In genomic region chr10:11465435-11465834, GRCh38 we compare ENCODE assay signal across 20 cellular contexts.
DNase-seq lines count a peak whose midpoint lies in the region; ATAC-seq and TF ChIP-seq lines count a peak whose summit lies in the region.
"Had no signal": no experiment of that assay in that cellular context is flagged by ENCODE, and none has a peak within 500 bp of the region (broad histone marks: within the 10 kb centered on the region; RNA-seq: fewer than 3 reads in every experiment).

No MANE protein-coding gene starts in this region.

- in situ Hi-C loops in IMR-90 (cut with MboI; ENCODE audit: low sequenced_read_pairs), result no loop called here

- no peak overlapping the region for H3K56ac ChIP-seq in IMR-90 (ENCODE audit: extremely low read depth, insufficient read depth, low read length)

- TF ChIP-seq RAD21 in IMR-90 (IDR thresholded peaks at IDR 0.05; ENCODE audit: low read length), result no peak

- H3K27me3 ChIP-seq in cardiac muscle cell (no peaks in the 10 kb centered on the region), left ventricle myocardium inferior (ENCODE audit: low read depth) (no peaks in the 10 kb centered on the region), IMR-90 (ENCODE audit: control insufficient read depth, insufficient read depth, low read length) (no peaks in the 10 kb centered on the region)
- H3K27me3 ChIP-seq: BE2C had no signal

- H3K27me3 Mint-ChIP-seq in activated B cell treated with CpG ODN at 0.5 μM for 24 hours (no peaks in the 10 kb centered on the region), naive B cell (no peaks in the 10 kb centered on the region)
- H3K27me3 Mint-ChIP-seq: CD4-positive, CD25-positive, alpha-beta regulatory T cell had no signal

- no peak overlapping the region for H4K8ac ChIP-seq in IMR-90 (ENCODE audit: low read depth in 2 of 2, low read length in 2 of 2)

- peak overlapping the region; percentile 53 for H3K27ac Mint-ChIP-seq in activated B cell treated with CpG ODN at 0.5 μM for 24 hours
- peak overlapping the region in 4 of 6 donors; percentile 20 to 60 (median 36) for H3K27ac Mint-ChIP-seq in naive B cell
- H3K27ac Mint-ChIP-seq: CD4-positive, CD25-positive, alpha-beta regulatory T cell; HFFc6 had no signal

- H3K9ac ChIP-seq in IMR-90 (ENCODE audit: low read depth, low read length), result no peak overlapping the region

- no peak overlapping the region for H2BK120ac ChIP-seq in IMR-90 (ENCODE audit: low read depth, low read length)

- no peak for DNase-seq in cardiac muscle cell (ENCODE audit: low read depth in 1 of 2, low spot score in 1 of 2)
- DNase-seq in left ventricle myocardium inferior, result no peak
- no peak for DNase-seq in IMR-90
- DNase-seq in activated B cell treated with CpG ODN at 0.5 μM for 24 hours, result no peak
- no peak for DNase-seq in naive B cell
- DNase-seq in SIG-M5 (lab: John Stamatoyannopoulos, UW), result no peak
- DNase-seq: 8988T; BE2C; C1 segment of cervical spinal cord; CD4-positive, CD25-positive, alpha-beta regulatory T cell; DMS153; DMS79; GDM1; GOT3; H7; HFFc6; KBM-7 had no signal

- no peak for TF ChIP-seq POLR2A in IMR-90 (IDR thresholded peaks at IDR 0.05; ENCODE audit: low read depth, low read length)

- ATAC-seq in IMR-90 (ENCODE audit: low read depth), result peak; percentile 21; the same call in 1 of the 2 replicates
- no peak for ATAC-seq in activated B cell treated with CpG ODN at 0.5 μM for 24 hours (ENCODE audit: low read depth)
- ATAC-seq in naive B cell (ENCODE audit: low read depth in 2 of 2), result no peak
- ATAC-seq in HG02852 (IDR thresholded peaks at IDR 0.05; ENCODE audit: unreplicated experiment), result no peak
- ATAC-seq in HG02981 (IDR thresholded peaks at IDR 0.05; ENCODE audit: unreplicated experiment), result no peak
- ATAC-seq: HCT116 had no signal

- no peaks in the 10 kb centered on the region for H4K20me1 ChIP-seq in IMR-90 (ENCODE audit: insufficient read depth, low read length)

- CTCF ChIA-PET in IMR-90 (lab: Yijun Ruan, JAX) (no interaction called here), activated B cell treated with CpG ODN at 0.5 μM for 24 hours (lab: Charles Lee) (interaction anchor here (0.8 to 1.5 kb wide), 2 partner anchors 8 to 292 kb away, joined by 3 to 4 read pairs; no protein-coding TSS in a partner anchor)

- H3K4me2 ChIP-seq in IMR-90 (ENCODE audit: low read depth, low read length), result no peak overlapping the region

- H2AK9ac ChIP-seq in IMR-90 (replicated peaks; ENCODE audit: low read depth, low read length, poor library complexity), result no peak overlapping the region

- H3K36me3 Mint-ChIP-seq in activated B cell treated with CpG ODN at 0.5 μM for 24 hours (ENCODE audit: low read depth) (peaks cover 75% of the 10 kb centered on the region), naive B cell (peaks cover 9 to 16% of the 10 kb centered on the region in 2 donors)

- H3K4me1 Mint-ChIP-seq in activated B cell treated with CpG ODN at 0.5 μM for 24 hours (peaks cover 16% of the 10 kb centered on the region), naive B cell (peaks cover 11 to 21% (median 13%) of the 10 kb centered on the region in 3 donors)
- H3K4me1 Mint-ChIP-seq: CD4-positive, CD25-positive, alpha-beta regulatory T cell had no signal

- H2BK5ac ChIP-seq in IMR-90 (ENCODE audit: low read depth, low read length, poor library complexity, severe bottlenecking), result no peak overlapping the region

- no peak overlapping the region for H3K4me3 ChIP-seq in cardiac muscle cell
- no peak overlapping the region for H3K4me3 ChIP-seq in left ventricle myocardium inferior
- no peak overlapping the region for H3K4me3 ChIP-seq in IMR-90 (ENCODE audit: insufficient read depth, low read depth, low read length)

- H4K5ac ChIP-seq in IMR-90 (ENCODE audit: low read depth, low read length), result no peak overlapping the region

- no peak overlapping the region for H3K14ac ChIP-seq in IMR-90 (replicated peaks; ENCODE audit: low read depth, low read length)

- H2BK15ac ChIP-seq in IMR-90 (ENCODE audit: low read depth, low read length), result no peak overlapping the region

- TF ChIP-seq CTCF in cardiac muscle cell (IDR thresholded peaks at IDR 0.05; ENCODE audit: low read depth, low read length), result no peak
- TF ChIP-seq CTCF in left ventricle myocardium inferior (IDR thresholded peaks at IDR 0.05; ENCODE audit: borderline replicate concordance), result no peak
- no peak for TF ChIP-seq CTCF in IMR-90 (conservative IDR thresholded peaks at IDR 0.05; ENCODE audit: low read depth, low read length)
- no peak for TF ChIP-seq CTCF in activated B cell treated with CpG ODN at 0.5 μM for 24 hours (IDR thresholded peaks at IDR 0.05)

- H3K79me1 ChIP-seq in IMR-90 (ENCODE audit: low read depth in 1 of 2, low read length in 2 of 2), result peaks cover 0 to 3% of the 10 kb centered on the region in 2 experiments; a peak in 1 of 4 replicates

- peak overlapping the region; percentile 45 for H3K27ac ChIP-seq in cardiac muscle cell
- no peak overlapping the region for H3K27ac ChIP-seq in left ventricle myocardium inferior (replicated peaks)
- no peak overlapping the region for H3K27ac ChIP-seq in IMR-90 (ENCODE audit: insufficient read depth, low read length)

- H3K36me3 ChIP-seq in cardiac muscle cell, result peaks cover 12% of the 10 kb centered on the region
- peaks cover 20% of the 10 kb centered on the region for H3K36me3 ChIP-seq in left ventricle myocardium inferior
- H3K36me3 ChIP-seq in IMR-90 (ENCODE audit: control insufficient read depth, insufficient read depth, low read length), result peaks cover 14% of the 10 kb centered on the region
- H3K36me3 ChIP-seq: BE2C had no signal

- H3K9me3 ChIP-seq in cardiac muscle cell (ENCODE audit: low read depth) (no peaks in the 10 kb centered on the region), left ventricle myocardium inferior (replicated peaks) (no peaks in the 10 kb centered on the region), IMR-90 (ENCODE audit: control insufficient read depth, insufficient read depth, low read length) (no peaks in the 10 kb centered on the region)
- H3K9me3 ChIP-seq: BE2C had no signal

- H3K4me1 ChIP-seq in cardiac muscle cell (ENCODE audit: low read depth) (peaks cover 15% of the 10 kb centered on the region), left ventricle myocardium inferior (no peaks in the 10 kb centered on the region), IMR-90 (ENCODE audit: control insufficient read depth, insufficient read depth, low read length) (peaks cover 3% of the 10 kb centered on the region)
- H3K4me1 ChIP-seq: BE2C had no signal

- no peak overlapping the region for H3K23ac ChIP-seq in IMR-90 (ENCODE audit: low read depth, low read length)

- H3K9me3 Mint-ChIP-seq in activated B cell treated with CpG ODN at 0.5 μM for 24 hours (no peaks in the 10 kb centered on the region), naive B cell (no peaks in the 10 kb centered on the region)
- H3K9me3 Mint-ChIP-seq: CD4-positive, CD25-positive, alpha-beta regulatory T cell; HFFc6 had no signal

- peaks cover 4% of the 10 kb centered on the region; the same call in 1 of the 2 replicates for H3K9me1 ChIP-seq in IMR-90 (ENCODE audit: insufficient read depth, low read length)

- no peak overlapping the region for H2AK5ac ChIP-seq in IMR-90 (ENCODE audit: low read depth, low read length)

- intact Hi-C loops in left ventricle myocardium inferior (cut with micrococcal nuclease), result no loop called here
- intact Hi-C loops in IMR-90 (cut with micrococcal nuclease), result no loop called here
- intact Hi-C loops in activated B cell treated with CpG ODN at 0.5 μM for 24 hours (cut with micrococcal nuclease), result no loop called here

- H2AFZ ChIP-seq in IMR-90 (replicated peaks; ENCODE audit: low read length, poor library complexity), result no peak overlapping the region

- no peak overlapping the region for H3K18ac ChIP-seq in IMR-90 (ENCODE audit: low read depth, low read length)

- H2BK20ac ChIP-seq in IMR-90 (ENCODE audit: low read depth, low read length), result no peak overlapping the region

- H3K4ac ChIP-seq in IMR-90 (ENCODE audit: low read depth, low read length), result no peak overlapping the region

- POLR2A ChIA-PET in IMR-90 (lab: Charles Lee; ENCODE audit: unreplicated experiment) (no interaction called here), activated B cell treated with CpG ODN at 0.5 μM for 24 hours (lab: Charles Lee) (no interaction called here)

- H4K91ac ChIP-seq in IMR-90 (ENCODE audit: insufficient read depth, low read depth, low read length), result no peak overlapping the region

- dilution Hi-C loops in IMR-90 (cut with HindIII; ENCODE audit: low sequenced_read_pairs, unreplicated experiment), result no loop called here

- H3K4me3 Mint-ChIP-seq in activated B cell treated with CpG ODN at 0.5 μM for 24 hours, result no peak overlapping the region
- peak overlapping the region in 1 of 8 donors; percentile 67 for H3K4me3 Mint-ChIP-seq in naive B cell
- H3K4me3 Mint-ChIP-seq: HFFc6 had no signal

- no TSS peak for BruUV-seq in IMR-90 (replicated peaks; lab: Mats Ljungman, UMichigan)

- WGBS in IMR-90 (ENCODE audit: extremely low coverage in 2 of 2, insufficient read length in 1 of 2), 2 experiments, result 77% methylated on average over 3 of the region's 4 CpGs; no CpG with 5 or more reads in 1 of the 2 experiments

TF ChIP-seq in IMR-90, 13 proteins besides CTCF, POLR2A, EP300 and RAD21:
- TF ChIP-seq FOS (IDR thresholded peaks at IDR 0.05; ENCODE audit: low read depth, low read length), result no peak
- TF ChIP-seq NFE2L2 (IDR thresholded peaks at IDR 0.05; ENCODE audit: low read depth, low read length), result no peak
- no peak for TF ChIP-seq CHD1 (IDR thresholded peaks at IDR 0.05; ENCODE audit: low read depth, low read length)
- no peak for TF ChIP-seq USF2 (IDR thresholded peaks at IDR 0.05; ENCODE audit: low read depth, low read length)
- no peak for TF ChIP-seq MXI1 (IDR thresholded peaks at IDR 0.05; ENCODE audit: borderline replicate concordance, low read depth, low read length)
- TF ChIP-seq CEBPB (IDR thresholded peaks at IDR 0.05; ENCODE audit: low read depth, low read length), result no peak
- TF ChIP-seq RFX5 (IDR thresholded peaks at IDR 0.05; ENCODE audit: low read depth, low read length), result no peak
- TF ChIP-seq ELK1 (IDR thresholded peaks at IDR 0.05; ENCODE audit: borderline replicate concordance, low read depth, low read length), result no peak
